In the genomic region with DNA sequence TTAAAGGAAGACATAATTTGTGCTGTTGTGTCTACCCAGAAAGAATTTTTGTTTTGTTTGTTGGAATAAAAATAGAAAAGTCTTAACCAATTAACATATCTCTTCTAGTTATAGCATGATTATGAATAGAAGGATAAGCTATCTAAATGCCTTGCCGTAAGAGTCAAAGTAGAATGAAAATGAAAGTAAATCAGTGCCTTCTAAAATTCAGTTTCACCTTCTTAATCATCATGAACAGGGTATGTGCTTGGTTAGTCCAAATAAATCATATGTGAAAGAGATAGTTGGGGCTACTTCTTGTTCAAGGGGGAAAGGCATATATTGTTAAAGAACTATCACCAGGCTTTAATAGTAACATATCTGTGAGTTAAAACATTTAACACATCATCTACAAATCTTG, we compare ENCODE assay signal across 1 cellular context.
TF ChIP-seq lines count a peak whose summit lies in the region.

No MANE protein-coding gene starts in this region.

TF ChIP-seq in endothelial cell of umbilical vein, 7 proteins besides CTCF, POLR2A, EP300 and RAD21 (continued from another document):
- no peak for TF ChIP-seq FOS (IDR thresholded peaks at IDR 0.05; ENCODE audit: borderline replicate concordance, insufficient read depth, low read length)
- no peak for TF ChIP-seq POLR2AphosphoS5 (IDR thresholded peaks at IDR 0.05; ENCODE audit: insufficient read depth, low read depth, low read length)
- no peak for TF ChIP-seq GATA2 (IDR thresholded peaks at IDR 0.05; ENCODE audit: insufficient read depth, insufficient read length, low read depth, low read length)
